ENCODE assay signal across 25 cellular contexts in the genomic region with DNA sequence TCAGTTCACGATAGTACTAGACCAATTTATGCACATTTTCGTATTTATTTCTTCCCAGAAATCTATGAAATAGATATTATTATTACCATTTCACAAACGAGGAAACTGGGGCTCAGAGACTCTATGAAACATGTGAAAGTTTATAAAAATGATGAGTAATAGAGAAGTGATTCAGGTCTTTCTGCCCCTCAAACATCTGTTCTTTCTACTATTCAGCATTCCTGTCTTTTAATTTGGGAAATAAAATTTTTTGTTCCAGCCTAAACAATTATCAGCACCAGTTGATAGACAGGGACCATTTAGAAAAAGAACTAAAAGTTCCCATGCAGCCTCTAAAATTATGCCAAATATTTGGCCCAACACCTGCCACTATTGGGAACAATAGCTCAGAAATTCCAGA.
"Had no signal": no experiment of that assay in that cellular context is flagged by ENCODE, and none has a peak within 500 bp of the region (broad histone marks: within the 10 kb centered on the region; RNA-seq: fewer than 3 reads in every experiment).

No MANE protein-coding gene starts in this region.

- DNase-seq: hypothalamus; immature natural killer cell; islet precursor cell; left ventricle myocardium inferior; mesendoderm; naive thymus-derived CD4-positive, alpha-beta T cell; pancreas; right lobe of liver; stimulated activated CD4-positive, alpha-beta T cell treated with anti-CD3 and anti-CD28 coated beads, Interleukin-12 subunit alpha, Interleukin-12 subunit beta, amount 100 ng/mL, for 4 hours; stimulated activated CD4-positive, alpha-beta T cell treated with anti-CD3 and anti-CD28 coated beads, Interleukin-15, amount 100 ng/mL, for 24 hours; stimulated activated CD4-positive, alpha-beta T cell treated with anti-CD3 and anti-CD28 coated beads, Interleukin-2, amount 100 ng/mL, for 24 hours; stimulated activated CD4-positive, alpha-beta T cell treated with anti-CD3 and anti-CD28 coated beads, Interleukin-4, amount 100 ng/mL, for 1 hour; stimulated activated naive B cell treated with anti-CD40 and anti-IgM and Interleukin-4, amounts not matched to agents 10 μg/mL and 1 μg/mL and 100 μg/mL, for 72 hours; stimulated activated naive CD8-positive, alpha-beta T cell treated with anti-CD3 and anti-CD28 coated beads, Interleukin-15, Interleukin-2, amounts not matched to agents 100 U/mL and 50 U/mL, for 24 hours; stomach; testis; thyroid gland; trophoblast cell; uterus had no signal

- H3K27ac Mint-ChIP-seq: mesothelial cell of epicardium; progenitor cell of endocrine pancreas; stimulated activated naive B cell treated with anti-CD40 and anti-IgM and Interleukin-4, amounts not matched to agents 10 μg/mL and 1 μg/mL and 100 μg/mL, for 72 hours had no signal

- H3K9me3 Mint-ChIP-seq: immature natural killer cell; mesothelial cell of epicardium; stimulated activated naive B cell treated with anti-CD40 and anti-IgM and Interleukin-4, amounts not matched to agents 10 μg/mL and 1 μg/mL and 100 μg/mL, for 72 hours had no signal

- H3K9me3 ChIP-seq: left ventricle myocardium inferior, pancreas, right atrium auricular region, right lobe of liver, stomach, testis, thyroid gland, uterus had no signal

- H3K27me3 Mint-ChIP-seq: naive thymus-derived CD4-positive, alpha-beta T cell; natural killer cell treated with Interleukin-12 subunit alpha and Interleukin-12 subunit beta and Interleukin-15 and Interleukin-18, amount 100 ng/mL, for 72 hours; progenitor cell of endocrine pancreas had no signal

- H3K4me3 ChIP-seq: left ventricle myocardium inferior, lung, pancreas, right atrium auricular region, right lobe of liver, skin epidermis, stomach, testis, thyroid gland, uterus had no signal

- H3K36me3 Mint-ChIP-seq: mesothelial cell of epicardium had no signal

- H3K4me3 Mint-ChIP-seq: immature natural killer cell; mesothelial cell of epicardium; naive thymus-derived CD4-positive, alpha-beta T cell; natural killer cell treated with Interleukin-12 subunit alpha and Interleukin-12 subunit beta and Interleukin-15 and Interleukin-18, amount 100 ng/mL, for 72 hours; stimulated activated naive B cell treated with anti-CD40 and anti-IgM and Interleukin-4, amounts not matched to agents 10 μg/mL and 1 μg/mL and 100 μg/mL, for 72 hours had no signal

- H3K36me3 ChIP-seq: left ventricle myocardium inferior, pancreas, right atrium auricular region, right lobe of liver, stomach, thyroid gland, uterus had no signal

- H3K4me1 ChIP-seq: left ventricle myocardium inferior, pancreas, right atrium auricular region, right lobe of liver, stomach, testis, thyroid gland, uterus had no signal

- ATAC-seq: naive thymus-derived CD4-positive, alpha-beta T cell; natural killer cell treated with Interleukin-12 subunit alpha and Interleukin-12 subunit beta and Interleukin-15 and Interleukin-18, amount 100 ng/mL, for 72 hours; pancreas; right lobe of liver; stimulated activated naive B cell treated with anti-CD40 and anti-IgM and Interleukin-4, amounts not matched to agents 10 μg/mL and 1 μg/mL and 100 μg/mL, for 72 hours; stimulated activated naive CD8-positive, alpha-beta T cell treated with anti-CD3 and anti-CD28 coated beads, Interleukin-15, Interleukin-2, amounts not matched to agents 100 U/mL and 50 U/mL, for 24 hours had no signal

- FAIRE-seq: pancreas had no signal

- H3K27me3 ChIP-seq: pancreas, right atrium auricular region, right lobe of liver, stomach, testis, thyroid gland, uterus had no signal

- H3K27ac ChIP-seq: left ventricle myocardium inferior, pancreas, right atrium auricular region, right lobe of liver, skin epidermis, stomach, testis, thyroid gland, uterus had no signal
